In genomic region chr18:48948112-48949050, GRCh38 we compare ENCODE assay signal across 8 cellular contexts. TPM values are rescaled to one million over a fixed set of nuclear protein-coding genes. Genes with fewer than 3 reads are reported as not detected.
DNase-seq lines count a peak whose midpoint lies in the region; TF ChIP-seq lines count a peak whose summit lies in the region.

No MANE protein-coding gene starts in this region.

- peak overlapping the region; percentile 26 for H3K27ac Mint-ChIP-seq in activated naive CD4-positive, alpha-beta T cell treated with anti-CD3 and anti-CD28 coated beads, Interleukin-2, amount 50 U/mL, for 24 hours
- H3K27ac Mint-ChIP-seq in glutamatergic neuron (ENCODE audit: unreplicated experiment) = peak overlapping the region; percentile 79

- H3K27ac ChIP-seq in parathyroid adenoma = peak overlapping the region; percentile 64

- H3K4me3 ChIP-seq in parathyroid adenoma (ENCODE audit: low read depth, low read length) = peak overlapping the region; percentile 86

- H3K4me3 Mint-ChIP-seq in activated naive CD4-positive, alpha-beta T cell treated with anti-CD3 and anti-CD28 coated beads, Interleukin-2, amount 50 U/mL, for 24 hours = peak overlapping the region; percentile 96
- peak overlapping the region; percentile 95 for H3K4me3 Mint-ChIP-seq in glutamatergic neuron (ENCODE audit: unreplicated experiment)

- H3K79me2 ChIP-seq in parathyroid adenoma = peaks cover 46% of the 10 kb centered on the region

- H2AFZ ChIP-seq in parathyroid adenoma = peak overlapping the region; percentile 61

- H3K27me3 Mint-ChIP-seq in activated naive CD4-positive, alpha-beta T cell treated with anti-CD3 and anti-CD28 coated beads, Interleukin-2, amount 50 U/mL, for 24 hours = no peaks in the 10 kb centered on the region
- peaks cover 10% of the 10 kb centered on the region for H3K27me3 Mint-ChIP-seq in glutamatergic neuron (ENCODE audit: unreplicated experiment)

- TF ChIP-seq CTCF in glutamatergic neuron (IDR thresholded peaks at IDR 0.05; ENCODE audit: partially characterized antibody, unreplicated experiment) (no peak), parathyroid adenoma (IDR thresholded peaks at IDR 0.05) (no peak)

- H3K4me1 ChIP-seq in parathyroid adenoma = peaks cover 20% of the 10 kb centered on the region

- no peaks in the 10 kb centered on the region for H3K9me3 Mint-ChIP-seq in activated naive CD4-positive, alpha-beta T cell treated with anti-CD3 and anti-CD28 coated beads, Interleukin-2, amount 50 U/mL, for 24 hours
- peaks cover 16% of the 10 kb centered on the region for H3K9me3 Mint-ChIP-seq in glutamatergic neuron (ENCODE audit: unreplicated experiment)

- H3K9me3 ChIP-seq in parathyroid adenoma (ENCODE audit: control insufficient read depth, low read length) = no peaks in the 10 kb centered on the region

- peaks cover 12% of the 10 kb centered on the region for H3K36me3 Mint-ChIP-seq in activated naive CD4-positive, alpha-beta T cell treated with anti-CD3 and anti-CD28 coated beads, Interleukin-2, amount 50 U/mL, for 24 hours
- no peaks in the 10 kb centered on the region for H3K36me3 Mint-ChIP-seq in glutamatergic neuron (ENCODE audit: unreplicated experiment)

- DNase-seq in AG08396 (ENCODE audit: low spot score) (peak; percentile 78), GM19240 (ENCODE audit: insufficient read length, low spot score) (peak; percentile 57), NOMO-1 treated with DMSO at 0.1 percent for 48 hours (lab: John Stamatoyannopoulos, UW; ENCODE audit: unreplicated experiment) (peak; percentile 20), glutamatergic neuron (peak; percentile 59), KG1 (lab: John Stamatoyannopoulos, UW) (no peak), MV-4-11 (lab: John Stamatoyannopoulos, UW) (no peak)

- peak overlapping the region; percentile 43 for H3K9ac ChIP-seq in parathyroid adenoma

- peaks cover 53% of the 10 kb centered on the region for H3K4me1 Mint-ChIP-seq in activated naive CD4-positive, alpha-beta T cell treated with anti-CD3 and anti-CD28 coated beads, Interleukin-2, amount 50 U/mL, for 24 hours
- H3K4me1 Mint-ChIP-seq in glutamatergic neuron (ENCODE audit: low read depth, unreplicated experiment) = peaks cover 33% of the 10 kb centered on the region

- H3K27me3 ChIP-seq in parathyroid adenoma (ENCODE audit: control insufficient read depth, insufficient read depth, low read length) = no peaks in the 10 kb centered on the region

- H3K4me2 ChIP-seq in parathyroid adenoma (ENCODE audit: low read length) = peak overlapping the region; percentile 97

- no peaks in the 10 kb centered on the region for H3K36me3 ChIP-seq in parathyroid adenoma (ENCODE audit: control insufficient read depth, insufficient read depth, low read length)

RNA-seq across cellular contexts. Expression of gene SMAD7, which starts 2.4 kb away (rescaled TPM):
- 10.8 TPM for total RNA-seq in glutamatergic neuron (ENCODE audit: unreplicated experiment)

Comparison
In these comparisons a context has a peak if more than half of its experiments do, and no peak if none do; other contexts are left out.
1. DNase-seq: peak in AG08396 (single experiment), GM19240 (single experiment), NOMO-1 treated with DMSO at 0.1 percent for 48 hours (single experiment) and glutamatergic neuron (single experiment); none in KG1 (single experiment) and MV-4-11 (single experiment).